31 cellular contexts compared by ENCODE assay signal in the genomic region with DNA sequence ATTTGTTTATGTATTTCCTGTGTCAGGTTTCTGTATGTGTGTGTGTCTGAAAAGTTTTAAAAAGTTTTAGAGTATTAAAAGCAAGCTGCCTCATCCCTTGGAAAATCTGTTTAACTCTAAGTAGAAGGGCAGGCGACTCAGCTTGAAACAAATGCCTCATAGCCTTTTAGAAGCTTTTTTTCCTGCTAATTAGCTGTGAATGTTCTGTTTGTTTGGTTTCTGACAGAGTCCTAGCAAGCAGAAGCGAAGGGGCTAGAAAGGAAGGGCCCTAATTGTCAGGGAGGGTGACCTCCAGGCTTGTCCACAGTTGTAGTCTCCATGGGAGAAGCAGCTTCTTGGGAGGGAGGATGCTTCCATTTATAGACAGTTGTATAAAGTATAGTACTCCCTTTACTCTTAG.
DNase-seq lines count a peak whose midpoint lies in the region; ATAC-seq and TF ChIP-seq lines count a peak whose summit lies in the region.
"Had no signal": no experiment of that assay in that cellular context is flagged by ENCODE, and none has a peak within 500 bp of the region (broad histone marks: within the 10 kb centered on the region; RNA-seq: fewer than 3 reads in every experiment).

No MANE protein-coding gene starts in this region.

- H3K4me3 Mint-ChIP-seq in activated CD8-positive, alpha-beta T cell treated with anti-CD3 and anti-CD28 coated beads for 36 hours: no peak overlapping the region
- H3K4me3 Mint-ChIP-seq in activated CD8-positive, alpha-beta T cell treated with anti-CD3 and anti-CD28 coated beads, Interleukin-2, amount 10 ng/mL, durations not matched to agents 7 days and 5 days: no peak overlapping the region
- H3K4me3 Mint-ChIP-seq in activated T-helper 17 cell treated with anti-CD3 and anti-CD28 coated beads, Interleukin-2, amount 50 U/mL, for 72 hours: no peak overlapping the region
- H3K4me3 Mint-ChIP-seq: activated T-helper 1 cell treated with anti-CD3 and anti-CD28 coated beads, Interleukin-12 subunit alpha, Interleukin-12 subunit beta, Interleukin-2, Interleukin-4 antibody, amounts not matched to agents 30 ng/mL and 10 ng/mL and 1 ng/mL, durations not matched to agents 14 hours and 24 hours and 36 hours; CD4-positive, alpha-beta T cell; effector memory CD8-positive, alpha-beta T cell; immature natural killer cell; naive thymus-derived CD8-positive, alpha-beta T cell had no signal

- H4K20me1 ChIP-seq in osteoblast (ENCODE audit: insufficient read depth, low read length) (no peaks in the 10 kb centered on the region), Karpas-422 (ENCODE audit: insufficient read depth, low read depth, low read length) (no peaks in the 10 kb centered on the region)

- peaks cover 25% of the 10 kb centered on the region for H3K4me1 ChIP-seq in iPS-20b (ENCODE audit: insufficient read depth, low read length)
- H3K4me1 ChIP-seq in osteoblast (ENCODE audit: insufficient read depth, low read length): no peaks in the 10 kb centered on the region
- H3K4me1 ChIP-seq in Karpas-422 (ENCODE audit: low read length): no peaks in the 10 kb centered on the region
- H3K4me1 ChIP-seq: foreskin keratinocyte, heart right ventricle, left lung, parathyroid adenoma, right atrium auricular region, stomach, thyroid gland had no signal

- CTCF ChIA-PET in activated CD8-positive, alpha-beta T cell treated with anti-CD3 and anti-CD28 coated beads for 36 hours (lab: Charles Lee): interaction anchor here (0.9 kb wide), 1 partner anchor 18 kb away, joined by 3 read pairs; no protein-coding TSS in a partner anchor
- CTCF ChIA-PET in activated CD8-positive, alpha-beta T cell treated with anti-CD3 and anti-CD28 coated beads, Interleukin-2, amount 10 ng/mL, durations not matched to agents 7 days and 5 days (lab: Charles Lee): no interaction called here

- no peaks in the 10 kb centered on the region for H3K9me2 ChIP-seq in Karpas-422 (replicated peaks; ENCODE audit: insufficient read depth, low read length)

- no peak for ATAC-seq in activated CD8-positive, alpha-beta T cell treated with anti-CD3 and anti-CD28 coated beads for 36 hours
- ATAC-seq in activated CD8-positive, alpha-beta T cell treated with anti-CD3 and anti-CD28 coated beads, Interleukin-2, amount 10 ng/mL, durations not matched to agents 7 days and 5 days: no peak
- no peak for ATAC-seq in activated T-helper 17 cell treated with anti-CD3 and anti-CD28 coated beads, Interleukin-2, amount 50 U/mL, for 72 hours (replicated peaks)
- ATAC-seq in left lobe of liver: no peak
- ATAC-seq: effector memory CD8-positive, alpha-beta T cell; esophagus mucosa; foreskin keratinocyte; heart right ventricle; left lung; naive thymus-derived CD8-positive, alpha-beta T cell had no signal

- H3K4me2 ChIP-seq in osteoblast (ENCODE audit: insufficient read depth, low read length) (no peak overlapping the region), Karpas-422 (ENCODE audit: low read depth, low read length, poor library complexity, severe bottlenecking) (no peak overlapping the region)
- H3K4me2 ChIP-seq: smooth muscle cell had no signal

- intact Hi-C loops in activated CD8-positive, alpha-beta T cell treated with anti-CD3 and anti-CD28 coated beads for 36 hours (cut with micrococcal nuclease): no loop called here

- POLR2A ChIA-PET in activated CD8-positive, alpha-beta T cell treated with anti-CD3 and anti-CD28 coated beads for 36 hours (lab: Charles Lee): no interaction called here
- POLR2A ChIA-PET in activated CD8-positive, alpha-beta T cell treated with anti-CD3 and anti-CD28 coated beads, Interleukin-2, amount 10 ng/mL, durations not matched to agents 7 days and 5 days (lab: Charles Lee): no interaction called here

- DNase-seq in activated CD8-positive, alpha-beta T cell treated with anti-CD3 and anti-CD28 coated beads for 36 hours: no peak
- DNase-seq in activated CD8-positive, alpha-beta T cell treated with anti-CD3 and anti-CD28 coated beads, Interleukin-2, amount 10 ng/mL, durations not matched to agents 7 days and 5 days: no peak
- DNase-seq in osteoblast (ENCODE audit: insufficient read length, low spot score, missing footprints) (peak; percentile 38), SK-N-DZ (ENCODE audit: low spot score) (no peak), Karpas-422 (no peak), left lobe of liver (ENCODE audit: low spot score) (no peak)
- DNase-seq: activated naive CD4-positive, alpha-beta T cell treated with anti-CD3 and anti-CD28 coated beads, Interleukin-2, amount 50 U/mL, for 16 hours; CD4-positive, alpha-beta T cell; effector memory CD8-positive, alpha-beta T cell; foreskin keratinocyte; GOT3; heart right ventricle; immature natural killer cell; left lung; naive thymus-derived CD8-positive, alpha-beta T cell; NCI-H1092 treated with DMSO at 0.1 percent for 48 hours; NCI-H1930; NCI-H774; stimulated activated CD4-positive, alpha-beta T cell treated with anti-CD3 and anti-CD28 coated beads, Interleukin-2, amount 100 ng/mL, for 24 hours; stomach; thyroid gland had no signal

- H3K27me3 Mint-ChIP-seq in activated CD8-positive, alpha-beta T cell treated with anti-CD3 and anti-CD28 coated beads for 36 hours: no peaks in the 10 kb centered on the region
- H3K27me3 Mint-ChIP-seq in activated CD8-positive, alpha-beta T cell treated with anti-CD3 and anti-CD28 coated beads, Interleukin-2, amount 10 ng/mL, durations not matched to agents 7 days and 5 days (ENCODE audit: low read depth): no peaks in the 10 kb centered on the region
- no peaks in the 10 kb centered on the region for H3K27me3 Mint-ChIP-seq in activated T-helper 17 cell treated with anti-CD3 and anti-CD28 coated beads, Interleukin-2, amount 50 U/mL, for 72 hours
- H3K27me3 Mint-ChIP-seq: CD4-positive, alpha-beta T cell; effector memory CD8-positive, alpha-beta T cell; naive thymus-derived CD8-positive, alpha-beta T cell had no signal

- H3K79me2 ChIP-seq in osteoblast (ENCODE audit: insufficient read depth, low read length): no peaks in the 10 kb centered on the region
- H3K79me2 ChIP-seq in Karpas-422 (ENCODE audit: low read length): no peaks in the 10 kb centered on the region
- H3K79me2 ChIP-seq: parathyroid adenoma had no signal

- H3K4me3 ChIP-seq in iPS-20b (ENCODE audit: low read length) (no peak overlapping the region), osteoblast (ENCODE audit: insufficient read depth, low read length) (no peak overlapping the region), Karpas-422 (ENCODE audit: low read length) (no peak overlapping the region)
- H3K4me3 ChIP-seq: coronary artery, heart right ventricle, left lung, right atrium auricular region, SK-N-MC, smooth muscle cell, stomach, thyroid gland had no signal

- H3K9me3 Mint-ChIP-seq in activated CD8-positive, alpha-beta T cell treated with anti-CD3 and anti-CD28 coated beads for 36 hours: no peaks in the 10 kb centered on the region
- no peaks in the 10 kb centered on the region for H3K9me3 Mint-ChIP-seq in activated CD8-positive, alpha-beta T cell treated with anti-CD3 and anti-CD28 coated beads, Interleukin-2, amount 10 ng/mL, durations not matched to agents 7 days and 5 days (ENCODE audit: insufficient read depth)
- H3K9me3 Mint-ChIP-seq in activated T-helper 17 cell treated with anti-CD3 and anti-CD28 coated beads, Interleukin-2, amount 50 U/mL, for 72 hours: no peaks in the 10 kb centered on the region
- H3K9me3 Mint-ChIP-seq: activated T-helper 1 cell treated with anti-CD3 and anti-CD28 coated beads, Interleukin-12 subunit alpha, Interleukin-12 subunit beta, Interleukin-2, Interleukin-4 antibody, amounts not matched to agents 30 ng/mL and 10 ng/mL and 1 ng/mL, durations not matched to agents 14 hours and 24 hours and 36 hours; CD4-positive, alpha-beta T cell; effector memory CD8-positive, alpha-beta T cell; immature natural killer cell; naive thymus-derived CD8-positive, alpha-beta T cell had no signal

- H3K36me3 Mint-ChIP-seq in activated CD8-positive, alpha-beta T cell treated with anti-CD3 and anti-CD28 coated beads for 36 hours (ENCODE audit: low read depth): peaks cover 8% of the 10 kb centered on the region
- H3K36me3 Mint-ChIP-seq in activated CD8-positive, alpha-beta T cell treated with anti-CD3 and anti-CD28 coated beads, Interleukin-2, amount 10 ng/mL, durations not matched to agents 7 days and 5 days (ENCODE audit: low read depth): peaks cover 9% of the 10 kb centered on the region
- peaks cover 14% of the 10 kb centered on the region for H3K36me3 Mint-ChIP-seq in activated T-helper 17 cell treated with anti-CD3 and anti-CD28 coated beads, Interleukin-2, amount 50 U/mL, for 72 hours (ENCODE audit: low read depth)

- H3K9me3 ChIP-seq in iPS-20b (ENCODE audit: insufficient read depth, low read depth, low read length) (no peaks in the 10 kb centered on the region), osteoblast (ENCODE audit: low read depth, low read length) (no peaks in the 10 kb centered on the region), Karpas-422 (ENCODE audit: low read length) (no peaks in the 10 kb centered on the region)
- H3K9me3 ChIP-seq: heart right ventricle, left lung, right atrium auricular region, stomach, thyroid gland had no signal

- H3K9ac ChIP-seq in iPS-20b (ENCODE audit: low read depth, low read length) (peak overlapping the region; percentile 16; the same call in 1 of the 2 replicates), Karpas-422 (ENCODE audit: low read length) (no peak overlapping the region)
- H3K9ac ChIP-seq: parathyroid adenoma had no signal

- H3K27ac Mint-ChIP-seq in activated CD8-positive, alpha-beta T cell treated with anti-CD3 and anti-CD28 coated beads for 36 hours: peak overlapping the region; percentile 16
- H3K27ac Mint-ChIP-seq in activated CD8-positive, alpha-beta T cell treated with anti-CD3 and anti-CD28 coated beads, Interleukin-2, amount 10 ng/mL, durations not matched to agents 7 days and 5 days: no peak overlapping the region
- H3K27ac Mint-ChIP-seq in activated T-helper 17 cell treated with anti-CD3 and anti-CD28 coated beads, Interleukin-2, amount 50 U/mL, for 72 hours: peak overlapping the region; percentile 22
- H3K27ac Mint-ChIP-seq: activated T-helper 1 cell treated with anti-CD3 and anti-CD28 coated beads, Interleukin-12 subunit alpha, Interleukin-12 subunit beta, Interleukin-2, Interleukin-4 antibody, amounts not matched to agents 30 ng/mL and 10 ng/mL and 1 ng/mL, durations not matched to agents 14 hours and 24 hours and 36 hours; CD4-positive, alpha-beta T cell; naive thymus-derived CD8-positive, alpha-beta T cell had no signal

- H3K27me3 ChIP-seq in iPS-20b (ENCODE audit: insufficient read depth, low read length): no peaks in the 10 kb centered on the region
- no peaks in the 10 kb centered on the region for H3K27me3 ChIP-seq in osteoblast (ENCODE audit: insufficient read depth, low read length)
- H3K27me3 ChIP-seq in Karpas-422 (ENCODE audit: low read length): no peaks in the 10 kb centered on the region
- H3K27me3 ChIP-seq: foreskin keratinocyte, heart right ventricle, left lung, right atrium auricular region, stomach, thyroid gland had no signal

- peaks cover 15% of the 10 kb centered on the region for H3K4me1 Mint-ChIP-seq in activated CD8-positive, alpha-beta T cell treated with anti-CD3 and anti-CD28 coated beads for 36 hours (ENCODE audit: low read depth)
- peaks cover 15% of the 10 kb centered on the region for H3K4me1 Mint-ChIP-seq in activated CD8-positive, alpha-beta T cell treated with anti-CD3 and anti-CD28 coated beads, Interleukin-2, amount 10 ng/mL, durations not matched to agents 7 days and 5 days (ENCODE audit: low read depth)
- no peaks in the 10 kb centered on the region for H3K4me1 Mint-ChIP-seq in activated T-helper 17 cell treated with anti-CD3 and anti-CD28 coated beads, Interleukin-2, amount 50 U/mL, for 72 hours

- H3K27ac ChIP-seq in iPS-20b (ENCODE audit: low read length) (peak overlapping the region; percentile 39), osteoblast (ENCODE audit: low read depth, low read length) (no peak overlapping the region), Karpas-422 (ENCODE audit: low read length) (no peak overlapping the region)
- H3K27ac ChIP-seq: coronary artery, foreskin keratinocyte, heart right ventricle, left lung, parathyroid adenoma, right atrium auricular region, RWPE1, SK-N-MC, stomach, thyroid gland had no signal

- peak overlapping the region; percentile 45 for H2AFZ ChIP-seq in osteoblast (ENCODE audit: low read length)
- H2AFZ ChIP-seq in Karpas-422 (ENCODE audit: low read length): no peak overlapping the region
- H2AFZ ChIP-seq: parathyroid adenoma had no signal

- H3K36me3 ChIP-seq in iPS-20b (ENCODE audit: insufficient read depth, low read depth, low read length): no peaks in the 10 kb centered on the region
- H3K36me3 ChIP-seq in osteoblast (ENCODE audit: insufficient read depth, low read length): no peaks in the 10 kb centered on the region
- no peaks in the 10 kb centered on the region for H3K36me3 ChIP-seq in Karpas-422 (ENCODE audit: insufficient read depth, low read length)
- H3K36me3 ChIP-seq: left lung, right atrium auricular region, thyroid gland had no signal

- no peak for TF ChIP-seq CTCF in activated CD8-positive, alpha-beta T cell treated with anti-CD3 and anti-CD28 coated beads for 36 hours (IDR thresholded peaks at IDR 0.05)
- no peak for TF ChIP-seq CTCF in osteoblast (IDR thresholded peaks at IDR 0.05; ENCODE audit: extremely low read depth, low read depth, low read length)
